14 cellular contexts compared by ENCODE assay signal in the genomic region with DNA sequence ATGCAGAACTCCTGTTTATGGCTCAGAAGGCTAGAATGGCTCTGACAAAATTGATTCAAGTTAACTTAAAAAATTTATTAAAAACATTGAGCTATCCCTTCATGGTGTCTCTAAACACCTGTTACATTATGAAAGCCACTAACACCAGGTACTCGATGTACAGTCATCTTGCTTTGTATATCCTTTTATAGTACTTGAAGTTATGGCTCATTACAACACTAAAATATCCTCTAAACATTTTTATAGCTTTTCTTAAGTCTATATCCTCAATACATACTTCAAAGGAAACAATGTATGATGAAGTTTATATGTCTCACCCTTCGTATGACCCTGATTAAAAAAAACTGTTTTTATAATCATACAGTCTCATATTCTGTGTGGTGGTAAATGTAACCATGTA. TPM values are rescaled to one million over a fixed set of nuclear protein-coding genes. Genes with fewer than 3 reads are reported as not detected.
DNase-seq lines count a peak whose midpoint lies in the region; ATAC-seq and TF ChIP-seq lines count a peak whose summit lies in the region.
"Had no signal": no experiment of that assay in that cellular context is flagged by ENCODE, and none has a peak within 500 bp of the region (broad histone marks: within the 10 kb centered on the region; RNA-seq: fewer than 3 reads in every experiment).

No MANE protein-coding gene starts in this region.

- H3K9me3 ChIP-seq in SU-DHL-6 (ENCODE audit: insufficient read depth, low read length): no peaks in the 10 kb centered on the region
- no peaks in the 10 kb centered on the region for H3K9me3 ChIP-seq in mucosa of descending colon
- H3K9me3 ChIP-seq: BLaER1 treated with 17β-estradiol and CSF1 and Interleukin-3, amounts not matched to agents 10 nM and 100 nM had no signal

- peak; percentile 87 for ATAC-seq in mucosa of descending colon
- no peak for ATAC-seq in HG02763 (IDR thresholded peaks at IDR 0.05; ENCODE audit: unreplicated experiment)
- no peak for ATAC-seq in GM18498 (IDR thresholded peaks at IDR 0.05; ENCODE audit: unreplicated experiment)
- ATAC-seq: CD8-positive, alpha-beta T cell; GM23338 had no signal

- no peak overlapping the region for H3K4me2 ChIP-seq in SU-DHL-6 (ENCODE audit: low read depth, low read length, poor library complexity, severe bottlenecking)
- H3K4me2 ChIP-seq: BLaER1 treated with 17β-estradiol and CSF1 and Interleukin-3, amounts not matched to agents 10 nM and 100 nM; GM23338 had no signal

- peak; percentile 53 for DNase-seq in NCI-H2107 treated with DMSO at 0.1 percent for 48 hours (lab: John Stamatoyannopoulos, UW; ENCODE audit: unreplicated experiment)
- no peak for DNase-seq in NCI-H2107 (lab: John Stamatoyannopoulos, UW)
- no peak for DNase-seq in mucosa of descending colon
- no peak for DNase-seq in SHP77 treated with DMSO at 0.1 percent for 48 hours (lab: John Stamatoyannopoulos, UW)
- DNase-seq: Calu3; CD8-positive, alpha-beta T cell; HCEC 1CT; IMR-90 had no signal

- H3F3A ChIP-seq in SU-DHL-6 (ENCODE audit: insufficient read depth): no peaks in the 10 kb centered on the region

- H3K9me2 ChIP-seq in SU-DHL-6 (replicated peaks; ENCODE audit: insufficient read depth, low read length): no peaks in the 10 kb centered on the region

- no peaks in the 10 kb centered on the region for H3K27me3 ChIP-seq in SU-DHL-6 (ENCODE audit: low read length)
- H3K27me3 ChIP-seq: BLaER1 treated with 17β-estradiol and CSF1 and Interleukin-3, amounts not matched to agents 10 nM and 100 nM had no signal

- intact Hi-C loops in mucosa of descending colon (cut with DNase I, micrococcal nuclease): no loop called here

- H3K36me3 ChIP-seq in SU-DHL-6 (ENCODE audit: low read length): no peaks in the 10 kb centered on the region
- no peaks in the 10 kb centered on the region for H3K36me3 ChIP-seq in mucosa of descending colon (ENCODE audit: low read depth)
- H3K36me3 ChIP-seq: BLaER1 treated with 17β-estradiol and CSF1 and Interleukin-3, amounts not matched to agents 10 nM and 100 nM had no signal

- peak overlapping the region; percentile 74 for H2AFZ ChIP-seq in SU-DHL-6 (ENCODE audit: low read depth, low read length, severe bottlenecking)
- H2AFZ ChIP-seq: GM23338 had no signal

- no peaks in the 10 kb centered on the region for H4K20me1 ChIP-seq in SU-DHL-6 (ENCODE audit: low read depth, low read length)
- H4K20me1 ChIP-seq: BLaER1 treated with 17β-estradiol and CSF1 and Interleukin-3, amounts not matched to agents 10 nM and 100 nM had no signal

- TF ChIP-seq CTCF in SU-DHL-6 (IDR thresholded peaks at IDR 0.05; ENCODE audit: insufficient read depth, low read length, poor library complexity, severe bottlenecking) (no peak), mucosa of descending colon (IDR thresholded peaks at IDR 0.05) (no peak)

- no peak overlapping the region for H3K9ac ChIP-seq in SU-DHL-6 (ENCODE audit: low read length)
- H3K9ac ChIP-seq: BLaER1 treated with 17β-estradiol and CSF1 and Interleukin-3, amounts not matched to agents 10 nM and 100 nM had no signal

- H3K27ac ChIP-seq in SU-DHL-6 (ENCODE audit: low read depth, low read length): no peak overlapping the region
- H3K27ac ChIP-seq: BLaER1 treated with 17β-estradiol and CSF1 and Interleukin-3, amounts not matched to agents 10 nM and 100 nM had no signal

- H3K79me2 ChIP-seq in SU-DHL-6 (ENCODE audit: insufficient read depth, low read length): no peaks in the 10 kb centered on the region

- H3K4me3 ChIP-seq in SU-DHL-6 (ENCODE audit: insufficient read depth, low read length, poor library complexity, severe bottlenecking) (no peak overlapping the region), mucosa of descending colon (no peak overlapping the region)
- H3K4me3 ChIP-seq: BLaER1 treated with 17β-estradiol and CSF1 and Interleukin-3, amounts not matched to agents 10 nM and 100 nM; GM23338 had no signal

- peaks cover 12% of the 10 kb centered on the region for H3K4me1 ChIP-seq in mucosa of descending colon (ENCODE audit: low read depth)
- H3K4me1 ChIP-seq: BLaER1 treated with 17β-estradiol and CSF1 and Interleukin-3, amounts not matched to agents 10 nM and 100 nM had no signal

RNA-seq across cellular contexts. Expression of a gene that starts 38.2 kb away (rescaled TPM):
- total RNA-seq in mucosa of descending colon: 1 to 10 TPM in 1 of 3 donors, under 1 TPM in 2; 0.35 to 7.4 (median 0.41) TPM
- total RNA-seq: B cell; Calu3; CD8-positive, alpha-beta T cell; IMR-90 had no signal
